In the genomic region with DNA sequence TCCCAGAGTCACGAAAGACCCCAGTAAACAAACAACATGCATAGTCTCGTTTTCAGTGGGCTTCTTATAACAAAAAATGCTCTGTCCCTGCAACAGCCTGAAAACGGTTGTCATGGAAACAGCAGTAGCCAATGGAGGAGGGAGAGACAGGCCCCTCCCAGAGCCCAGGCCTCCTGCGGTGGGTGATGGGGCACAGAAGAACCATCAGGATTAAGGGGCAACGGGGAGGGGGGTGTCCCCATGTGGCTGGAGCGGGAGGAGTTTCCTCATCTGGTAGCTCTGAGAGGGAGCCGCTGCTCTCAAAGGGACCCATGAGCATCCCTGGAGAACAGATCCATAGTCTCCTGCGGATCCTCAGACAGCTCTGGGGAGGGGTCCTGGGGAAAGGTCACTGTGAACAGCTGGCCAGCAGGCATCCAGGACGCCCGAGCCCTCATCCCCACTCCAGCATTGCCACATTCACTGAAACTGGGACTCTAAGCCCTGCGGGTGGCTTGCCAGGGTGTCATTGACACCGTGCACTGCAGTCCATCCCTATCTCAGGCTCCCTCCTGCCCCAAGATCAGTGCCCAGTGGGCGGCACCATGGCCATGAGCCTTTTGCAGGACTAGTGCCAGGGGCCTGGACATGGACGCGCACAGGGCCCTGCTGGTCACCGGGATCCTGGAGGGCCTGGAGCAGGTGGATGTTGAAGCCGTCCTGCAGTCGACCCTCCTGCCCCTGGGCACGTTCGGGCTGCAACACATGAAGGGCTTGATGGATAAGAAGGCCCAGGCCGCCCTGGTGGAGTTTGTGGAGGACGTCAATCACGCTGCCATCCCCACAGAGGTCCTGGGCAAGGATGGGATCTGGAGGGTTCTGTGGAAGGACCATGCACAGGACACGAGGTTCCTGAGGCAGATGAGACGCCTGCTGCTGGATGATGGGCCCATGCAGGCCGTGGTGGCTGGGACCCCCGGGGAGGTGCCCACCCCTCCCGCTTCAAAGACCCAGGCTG, we compare ENCODE assay signal across 22 cellular contexts. TPM values are rescaled to one million over a fixed set of nuclear protein-coding genes. Genes with fewer than 3 reads are reported as not detected.
DNase-seq lines count a peak whose midpoint lies in the region; ATAC-seq lines count a peak whose summit lies in the region.
"Had no signal": no experiment of that assay in that cellular context is flagged by ENCODE, and none has a peak within 500 bp of the region (broad histone marks: within the 10 kb centered on the region; RNA-seq: fewer than 3 reads in every experiment).

No MANE protein-coding gene starts in this region.

- H3K4me1 ChIP-seq in mesendoderm (ENCODE audit: control insufficient read depth, low read depth, low read length), result no peaks in the 10 kb centered on the region
- H3K4me1 ChIP-seq: SJSA1 had no signal

- H3K79me2 ChIP-seq in mesendoderm (ENCODE audit: control insufficient read depth, insufficient read depth, low read length), result no peaks in the 10 kb centered on the region

- no CpG with 5 or more reads among the region's 28 CpGs for WGBS in mesendoderm (ENCODE audit: extremely low coverage, insufficient coverage, low lambda C conversion rate)

- H3K4ac ChIP-seq in mesendoderm (ENCODE audit: low read depth, low read length), result no peak overlapping the region

- H2BK5ac ChIP-seq in mesendoderm (ENCODE audit: low read length), result no peak overlapping the region

- no peaks in the 10 kb centered on the region for H3K27me3 ChIP-seq in mesendoderm (ENCODE audit: insufficient read depth, low read length, poor library complexity)
- H3K27me3 ChIP-seq: SJSA1 had no signal

- no peak overlapping the region for H4K8ac ChIP-seq in mesendoderm (ENCODE audit: low read depth, low read length)

- no peak overlapping the region for H2AK5ac ChIP-seq in mesendoderm (ENCODE audit: low read length)

- peak; percentile 48 for DNase-seq in activated CD8-positive, alpha-beta memory T cell treated with anti-CD3 and anti-CD28 coated beads, Interleukin-2, amount 50 U/mL, for 48 hours
- no peak for DNase-seq in activated CD8-positive, alpha-beta memory T cell treated with anti-CD3 and anti-CD28 coated beads, Interleukin-2, amount 50 U/mL, for 4 hours
- DNase-seq in caudate nucleus (lab: John Stamatoyannopoulos, UW) (peak in 9 of 61 donors; percentile 3 to 67 (median 20)), mesendoderm (peak; percentile 57), GF-D8 (lab: John Stamatoyannopoulos, UW) (no peak)
- DNase-seq: activated CD4-positive, CD25-positive, alpha-beta regulatory T cell treated with anti-CD3 and anti-CD28 coated beads, Interleukin-2, amount 50 U/mL, for 72 hours; activated gamma-delta T cell treated with Interleukin-2 at 50 U/mL for 16 hours; aorta; CD8-positive, alpha-beta memory T cell; EL; mucosa of descending colon; NCI-H1048; NCI-H2107; NCI-H82; right cardiac atrium; T-helper 9 cell had no signal

- no peak overlapping the region for H3K4me2 ChIP-seq in mesendoderm (ENCODE audit: low read length)
- H3K4me2 ChIP-seq: KMS-11 had no signal

- no peak overlapping the region for H2BK15ac ChIP-seq in mesendoderm (replicated peaks; ENCODE audit: low read depth)

- H4K5ac ChIP-seq in mesendoderm (ENCODE audit: low read length), result no peak overlapping the region

- H3K18ac ChIP-seq in mesendoderm (ENCODE audit: low read length), result no peak overlapping the region

- no peak overlapping the region for H3K9ac ChIP-seq in mesendoderm (ENCODE audit: low read length)
- H3K9ac ChIP-seq: KMS-11 had no signal

- H3K23ac ChIP-seq in mesendoderm (ENCODE audit: low read length), result no peak overlapping the region

- H3K79me1 ChIP-seq in mesendoderm (ENCODE audit: low read length), result no peaks in the 10 kb centered on the region

- H3K56ac ChIP-seq in mesendoderm (ENCODE audit: low read length), result no peak overlapping the region

- H2BK120ac ChIP-seq in mesendoderm (ENCODE audit: low read depth, low read length), result no peak overlapping the region

- no peak overlapping the region for H3K4me3 ChIP-seq in mesendoderm (ENCODE audit: low read length)
- H3K4me3 ChIP-seq: mucosa of descending colon, SJSA1 had no signal

- H3K27ac ChIP-seq in caudate nucleus (ENCODE audit: low read depth, low read length), result peak overlapping the region; percentile 6
- no peak overlapping the region for H3K27ac ChIP-seq in mesendoderm (ENCODE audit: low read depth, low read length)
- H3K27ac ChIP-seq in temporal lobe (ENCODE audit: low read depth, low read length), result peak overlapping the region; percentile 58
- H3K27ac ChIP-seq: KMS-11, SJSA1 had no signal

- ATAC-seq in HG03159 (IDR thresholded peaks at IDR 0.05; ENCODE audit: unreplicated experiment) (no peak), HG03432 (IDR thresholded peaks at IDR 0.05; ENCODE audit: unreplicated experiment) (no peak)
- ATAC-seq: HCT116, mucosa of descending colon, right cardiac atrium had no signal

- H3K36me3 ChIP-seq in mesendoderm (ENCODE audit: control insufficient read depth, insufficient read depth, low read length), result no peaks in the 10 kb centered on the region
- H3K36me3 ChIP-seq: SJSA1 had no signal

RNA-seq across cellular contexts. Expression of gene PNMA8B, which starts 37.7 kb away (rescaled TPM):
- polyA plus RNA-seq in mesendoderm (2013, experiment 1 of 2), result 0.10 TPM
- polyA plus RNA-seq in mesendoderm (2013, experiment 2 of 2), result 0.15 TPM
- 16.7 TPM for total RNA-seq in temporal lobe
- total RNA-seq: SJSA1 had no signal
- polyA plus RNA-seq: CD8-positive, alpha-beta memory T cell had no signal

Comparison
In these comparisons a context has a peak if more than half of its experiments do, and no peak if none do; other contexts are left out.
1. DNase-seq: peak in activated CD8-positive, alpha-beta memory T cell treated with anti-CD3 and anti-CD28 coated beads, Interleukin-2, amount 50 U/mL, for 48 hours (single experiment) and mesendoderm (single experiment); none in activated CD8-positive, alpha-beta memory T cell treated with anti-CD3 and anti-CD28 coated beads, Interleukin-2, amount 50 U/mL, for 4 hours (single experiment) and GF-D8 (single experiment).